In the genomic region with DNA sequence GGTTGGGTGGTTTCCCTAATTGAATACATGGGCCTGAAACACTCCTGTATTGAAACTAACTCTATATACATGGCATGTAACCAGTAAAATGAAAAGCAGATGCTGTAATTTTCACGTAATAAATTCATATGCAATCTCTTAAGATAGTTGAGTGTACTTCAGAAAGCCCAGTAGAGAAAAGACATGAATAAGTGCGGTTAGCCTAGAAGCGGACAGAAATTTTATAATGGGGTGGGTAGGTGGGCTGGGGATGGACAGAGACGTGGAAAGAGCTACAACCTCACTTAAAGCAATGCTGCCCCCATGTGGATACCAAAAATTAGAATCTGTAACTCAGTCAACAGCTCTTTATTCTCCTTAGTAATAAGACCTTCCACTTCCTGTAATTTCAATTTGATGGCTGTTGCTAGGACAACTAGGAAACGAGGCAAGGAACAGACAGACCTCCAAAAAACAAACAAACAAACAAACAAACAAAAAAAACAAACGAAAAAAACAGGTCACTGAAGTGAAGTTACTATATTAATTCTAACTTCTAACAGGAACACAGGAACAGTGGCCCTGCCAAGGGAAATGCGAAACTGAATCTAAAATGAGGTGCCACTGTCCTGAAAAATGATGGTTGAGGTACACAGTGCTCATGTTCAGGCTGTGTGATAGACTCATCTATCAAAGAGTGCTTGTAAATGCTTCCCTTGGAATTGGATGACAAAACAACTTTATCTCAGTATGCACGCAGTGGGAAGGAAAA, we compare ENCODE assay signal across 9 cellular contexts.
DNase-seq lines count a peak whose midpoint lies in the region; ATAC-seq and TF ChIP-seq lines count a peak whose summit lies in the region.
"Had no signal": no experiment of that assay in that cellular context is flagged by ENCODE, and none has a peak within 500 bp of the region (broad histone marks: within the 10 kb centered on the region; RNA-seq: fewer than 3 reads in every experiment).

No MANE protein-coding gene starts in this region.

- no peaks in the 10 kb centered on the region for H3K9me3 ChIP-seq in Loucy (ENCODE audit: insufficient read depth, low read depth, low read length)
- no peaks in the 10 kb centered on the region for H3K9me3 ChIP-seq in mucosa of descending colon

- DNase-seq in NCI-H510A treated with DMSO at 0.1 percent for 48 hours (lab: John Stamatoyannopoulos, UW) (peak; percentile 83), NCI-H510A (lab: John Stamatoyannopoulos, UW) (no peak), RPMI8226 (peak; percentile 5), mucosa of descending colon (peak in 1 of 3 donors; percentile 70), posterior vena cava (ENCODE audit: low spot score) (no peak)
- no peak for DNase-seq in effector memory CD8-positive, alpha-beta T cell
- no peak for DNase-seq in effector CD4-positive, alpha-beta T cell

- no peaks in the 10 kb centered on the region for H3K9me2 ChIP-seq in Loucy (replicated peaks; ENCODE audit: low read depth, low read length)

- peak; percentile 35 for ATAC-seq in effector memory CD8-positive, alpha-beta T cell (replicated peaks)
- peak; percentile 81 for ATAC-seq in mucosa of descending colon

- H3K4me1 ChIP-seq in Loucy (ENCODE audit: insufficient read depth, low read length, poor library complexity, severe bottlenecking) (peaks cover 9% of the 10 kb centered on the region), mucosa of descending colon (ENCODE audit: low read depth) (peaks cover 11% of the 10 kb centered on the region)
- H3K4me1 ChIP-seq: BLaER1 treated with 17β-estradiol and CSF1 and Interleukin-3, amounts not matched to agents 10 nM and 100 nM had no signal

- peaks cover 3% of the 10 kb centered on the region for H3K36me3 Mint-ChIP-seq in effector memory CD8-positive, alpha-beta T cell (ENCODE audit: insufficient read depth)

- H3K27ac Mint-ChIP-seq in effector memory CD8-positive, alpha-beta T cell = no peak overlapping the region

- H3K4me3 Mint-ChIP-seq in effector memory CD8-positive, alpha-beta T cell = no peak overlapping the region

- H3K4me1 Mint-ChIP-seq in effector memory CD8-positive, alpha-beta T cell (ENCODE audit: low read depth in 2 of 2) = peaks cover 5 to 9% of the 10 kb centered on the region in 2 donors

- no peak overlapping the region for H3K9ac ChIP-seq in Loucy (ENCODE audit: low read depth, low read length, poor library complexity, severe bottlenecking)

- H3K4me2 ChIP-seq in Loucy (ENCODE audit: low read depth, low read length, poor library complexity, severe bottlenecking) = no peak overlapping the region
- H3K4me2 ChIP-seq: BLaER1 treated with 17β-estradiol and CSF1 and Interleukin-3, amounts not matched to agents 10 nM and 100 nM had no signal

- H3K27me3 Mint-ChIP-seq in effector memory CD8-positive, alpha-beta T cell = peaks cover 0 to 6% of the 10 kb centered on the region in 2 donors

- intact Hi-C loops in mucosa of descending colon (cut with DNase I, micrococcal nuclease) (loop anchor here in 1 of 2 donors (5.0 kb wide), 1 partner anchor 294 kb away; no protein-coding TSS in a partner anchor), posterior vena cava (cut with DNase I) (loop anchor here (5.0 to 10.0 kb wide), 2 partner anchors 283 to 314 kb away; partner anchors contain the start of gene GNAQ (in 1 of the 2))

- H3K4me3 ChIP-seq in Loucy (ENCODE audit: low read length, poor library complexity, severe bottlenecking) (no peak overlapping the region), mucosa of descending colon (no peak overlapping the region)
- H3K4me3 ChIP-seq: BLaER1 treated with 17β-estradiol and CSF1 and Interleukin-3, amounts not matched to agents 10 nM and 100 nM had no signal

- peaks cover 16% of the 10 kb centered on the region for H4K20me1 ChIP-seq in Loucy (ENCODE audit: insufficient read depth, low read length, poor library complexity, severe bottlenecking)

- H3K79me2 ChIP-seq in Loucy (ENCODE audit: insufficient read depth, low read length) = peaks cover 21% of the 10 kb centered on the region; the same call in 1 of the 2 replicates

- H3F3A ChIP-seq in Loucy (ENCODE audit: low read depth) = 0 out of 2 replicates have a peak, but pooled peaks cover 2% of the 10 kb centered on the region

- TF ChIP-seq CTCF in Loucy (conservative IDR thresholded peaks at IDR 0.05; ENCODE audit: low read length) = peak; percentile 78
- TF ChIP-seq CTCF in mucosa of descending colon (IDR thresholded peaks at IDR 0.05) = peak; percentile 17

- H3K36me3 ChIP-seq in Loucy (ENCODE audit: insufficient read depth, low read length) (peaks cover 36% of the 10 kb centered on the region), mucosa of descending colon (ENCODE audit: low read depth) (no peaks in the 10 kb centered on the region)

- no peaks in the 10 kb centered on the region for H3K27me3 ChIP-seq in Loucy (ENCODE audit: insufficient read depth, low read length, poor library complexity, severe bottlenecking)
- H3K27me3 ChIP-seq: BLaER1 treated with 17β-estradiol and CSF1 and Interleukin-3, amounts not matched to agents 10 nM and 100 nM had no signal

- no peaks in the 10 kb centered on the region for H3K9me3 Mint-ChIP-seq in effector memory CD8-positive, alpha-beta T cell

- no peak overlapping the region for H2AFZ ChIP-seq in Loucy (ENCODE audit: low read length)

Comparison
In these comparisons a context has a peak if more than half of its experiments do, and no peak if none do; other contexts are left out.
1. DNase-seq: peak in NCI-H510A treated with DMSO at 0.1 percent for 48 hours (single experiment) and RPMI8226 (single experiment); none in NCI-H510A (single experiment), effector memory CD8-positive, alpha-beta T cell (0 of 3), effector CD4-positive, alpha-beta T cell (single experiment) and posterior vena cava (single experiment).